12 cellular contexts compared by ENCODE assay signal in the genomic region with DNA sequence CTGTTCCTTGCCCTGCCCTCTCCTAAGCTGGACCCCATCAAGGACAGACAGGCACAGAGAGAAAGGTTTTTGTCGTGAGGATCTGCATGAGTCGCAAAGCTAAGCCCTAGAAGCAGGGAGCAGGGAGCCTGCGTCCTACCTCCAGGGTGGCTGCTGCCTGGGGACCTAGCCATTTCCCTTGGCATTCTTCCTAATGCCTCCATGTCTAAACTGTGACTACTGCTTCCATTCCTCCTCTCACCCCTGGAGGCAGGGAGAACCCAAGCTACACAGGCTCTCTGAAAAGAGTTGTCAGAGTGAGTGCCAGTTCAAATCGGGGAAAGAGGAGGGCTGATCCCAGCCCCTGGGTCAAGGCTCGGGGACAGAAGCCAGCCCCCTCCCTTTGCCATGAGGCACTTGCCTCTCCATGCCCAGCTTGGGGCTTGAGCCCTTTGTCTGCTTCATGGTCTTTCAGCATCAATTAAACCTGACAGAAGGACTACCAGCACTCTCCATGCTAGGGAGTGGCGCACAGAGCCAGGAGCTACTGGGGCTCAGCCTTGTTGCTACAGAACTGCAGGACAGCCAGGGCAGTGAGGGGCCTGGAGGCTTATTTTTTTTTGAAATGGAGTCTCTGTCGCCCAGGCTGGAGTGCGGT. TPM values are rescaled to one million over a fixed set of nuclear protein-coding genes. Genes with fewer than 3 reads are reported as not detected.
DNase-seq lines count a peak whose midpoint lies in the region; ATAC-seq, FAIRE-seq and TF ChIP-seq lines count a peak whose summit lies in the region.
"Had no signal": no experiment of that assay in that cellular context is flagged by ENCODE, and none has a peak within 500 bp of the region (broad histone marks: within the 10 kb centered on the region; RNA-seq: fewer than 3 reads in every experiment).

No MANE protein-coding gene starts in this region.

- H3K9me3 ChIP-seq in BLaER1: no peaks in the 10 kb centered on the region
- H3K9me3 ChIP-seq in keratinocyte (ENCODE audit: control insufficient read depth, low read depth, low read length): no peaks in the 10 kb centered on the region
- H3K9me3 ChIP-seq: SJSA1 had no signal

- H3K4me3 ChIP-seq in BLaER1 (no peak overlapping the region), keratinocyte (ENCODE audit: control insufficient read depth in 2 of 3, extremely low read depth in 1 of 3, insufficient read depth in 2 of 3, low read depth in 1 of 3, low read length in 3 of 3) (peak overlapping the region in 1 of 3 experiments; percentile 30)
- H3K4me3 ChIP-seq: cardiac muscle cell, SJSA1 had no signal

- H3K4me1 ChIP-seq in BLaER1 (peaks cover 88% of the 10 kb centered on the region), keratinocyte (ENCODE audit: control insufficient read depth, extremely low read depth, insufficient read depth, low read length) (peaks cover 74% of the 10 kb centered on the region)

- peaks cover 2% of the 10 kb centered on the region for H3K9me1 ChIP-seq in keratinocyte (ENCODE audit: control insufficient read depth, extremely low read depth, insufficient read depth, low read length)

- peaks cover 53% of the 10 kb centered on the region; the same call in 1 of the 2 replicates for H4K20me1 ChIP-seq in BLaER1
- no peaks in the 10 kb centered on the region for H4K20me1 ChIP-seq in keratinocyte (ENCODE audit: control insufficient read depth, extremely low read depth, insufficient read depth, low read length)

- peaks cover 49% of the 10 kb centered on the region for H3K4me1 Mint-ChIP-seq in HFFc6 (ENCODE audit: low read depth)
- H3K4me1 Mint-ChIP-seq in activated T-helper 17 cell treated with anti-CD3 and anti-CD28 coated beads, Interleukin-2, amount 50 U/mL, for 72 hours: peaks cover 17% of the 10 kb centered on the region

- H3K36me3 Mint-ChIP-seq in HFFc6 (ENCODE audit: low read depth): no peaks in the 10 kb centered on the region
- H3K36me3 Mint-ChIP-seq in activated T-helper 17 cell treated with anti-CD3 and anti-CD28 coated beads, Interleukin-2, amount 50 U/mL, for 72 hours (ENCODE audit: low read depth): peaks cover 23% of the 10 kb centered on the region

- no peaks in the 10 kb centered on the region for H3K79me2 ChIP-seq in keratinocyte (ENCODE audit: control insufficient read depth, insufficient read depth, low read length)

- peak; percentile 38 for DNase-seq in HFFc6
- DNase-seq in keratinocyte (ENCODE audit: low read depth, low spot score): no peak
- DNase-seq in midbrain (lab: John Stamatoyannopoulos, UW): no peak
- no peak for DNase-seq in activated CD4-positive, alpha-beta T cell treated with anti-CD3 and anti-CD28 coated beads for 4 hours

- H3K27ac ChIP-seq in BLaER1: peak overlapping the region; percentile 20; the same call in 1 of the 2 replicates
- H3K27ac ChIP-seq in keratinocyte (ENCODE audit: control insufficient read depth, insufficient read depth, low read length): peak overlapping the region; percentile 32
- H3K27ac ChIP-seq: cardiac muscle cell, SJSA1 had no signal

- H3K4me2 ChIP-seq in BLaER1 (peak overlapping the region; percentile 99), keratinocyte (ENCODE audit: control insufficient read depth, extremely low read depth, insufficient read depth, low read depth, low read length) (peak overlapping the region; percentile 52)

- FAIRE-seq in keratinocyte (lab: Jason Lieb, UNC): no peak

- H2AFZ ChIP-seq in keratinocyte (ENCODE audit: control insufficient read depth, low read length): no peak overlapping the region

- H3K9ac ChIP-seq in BLaER1: 0 out of 2 replicates have a peak overlapping the region, but pooled peaks have one; percentile 80
- H3K9ac ChIP-seq in keratinocyte (ENCODE audit: control insufficient read depth, extremely low read depth, insufficient read depth, low read length): peak overlapping the region; percentile 39

- H3K27me3 ChIP-seq in BLaER1: peaks cover 7% of the 10 kb centered on the region; the same call in 1 of the 2 replicates
- H3K27me3 ChIP-seq in keratinocyte (ENCODE audit: control insufficient read depth, extremely low read depth, insufficient read depth, low read length): no peaks in the 10 kb centered on the region
- H3K27me3 ChIP-seq: cardiac muscle cell, SJSA1 had no signal

- peak overlapping the region; percentile 67 for H3K27ac Mint-ChIP-seq in HFFc6
- H3K27ac Mint-ChIP-seq in activated T-helper 17 cell treated with anti-CD3 and anti-CD28 coated beads, Interleukin-2, amount 50 U/mL, for 72 hours: peak overlapping the region; percentile 74

- no peak for ATAC-seq in activated T-helper 17 cell treated with anti-CD3 and anti-CD28 coated beads, Interleukin-2, amount 50 U/mL, for 72 hours (replicated peaks)
- ATAC-seq in HG03469 (IDR thresholded peaks at IDR 0.05; ENCODE audit: unreplicated experiment): no peak
- ATAC-seq in GM19324 (IDR thresholded peaks at IDR 0.05; ENCODE audit: low FRiP score, unreplicated experiment): no peak
- ATAC-seq: left colon had no signal

- no peaks in the 10 kb centered on the region for H3K9me3 Mint-ChIP-seq in HFFc6
- no peaks in the 10 kb centered on the region for H3K9me3 Mint-ChIP-seq in activated T-helper 17 cell treated with anti-CD3 and anti-CD28 coated beads, Interleukin-2, amount 50 U/mL, for 72 hours
- H3K9me3 Mint-ChIP-seq: CD14-positive monocyte had no signal

- dilution Hi-C loops in keratinocyte (cut with MboI; ENCODE audit: extremely low pct_ligation_motif_present, low sequenced_read_pairs): no loop called here

- TF ChIP-seq CTCF in HFFc6 (IDR thresholded peaks at IDR 0.05): no peak
- TF ChIP-seq CTCF in keratinocyte (optimal IDR thresholded peaks at IDR 0.05 in 1 of 3, IDR thresholded peaks at IDR 0.05 in 1 of 3, conservative IDR thresholded peaks at IDR 0.05 in 1 of 3; ENCODE audit: extremely low read depth in 1 of 3, insufficient read depth in 2 of 3, low read length in 3 of 3): no peak

- H3K27me3 Mint-ChIP-seq in HFFc6 (ENCODE audit: insufficient read depth): peaks cover 3% of the 10 kb centered on the region
- no peaks in the 10 kb centered on the region for H3K27me3 Mint-ChIP-seq in activated T-helper 17 cell treated with anti-CD3 and anti-CD28 coated beads, Interleukin-2, amount 50 U/mL, for 72 hours

- H3K36me3 ChIP-seq in BLaER1 (0 out of 2 replicates have a peak, but pooled peaks cover 11% of the 10 kb centered on the region), keratinocyte (ENCODE audit: control insufficient read depth in 2 of 2, extremely low read depth in 1 of 2, insufficient read depth in 2 of 2, low read length in 2 of 2) (peaks cover 4% of the 10 kb centered on the region in 2 experiments)
- H3K36me3 ChIP-seq: cardiac muscle cell had no signal

- no peak overlapping the region for H3K4me3 Mint-ChIP-seq in HFFc6
- peak overlapping the region; percentile 79 for H3K4me3 Mint-ChIP-seq in activated T-helper 17 cell treated with anti-CD3 and anti-CD28 coated beads, Interleukin-2, amount 50 U/mL, for 72 hours

RNA-seq across cellular contexts. Expression of gene GCHFR, which starts 2.4 kb away (rescaled TPM):
- 1 to 10 TPM; 1.6 to 3.1 (median 2.7) TPM for total RNA-seq in HFFc6 (2021; fragmentation: NEBNext Ultra II Directional; extraction: Animal tissue kit (Norgen Biotek cat#: 25700))
- total RNA-seq in activated T-helper 17 cell treated with anti-CD3 and anti-CD28 coated beads, Interleukin-2, amount 50 U/mL, for 72 hours: 10 to 100 TPM; 46.1 to 50.4 TPM
- 1.6 to 3.1 TPM (median 2.7 TPM) in 3 replicates for polyA plus RNA-seq in keratinocyte
- polyA plus RNA-seq in keratinocyte (2011; ENCODE audit: low read depth): 1.4 TPM
- polyA plus RNA-seq in keratinocyte (2011; cell fraction: cytosol; rRNA removed): 0.86 and 2.8 TPM in 2 replicates
- polyA plus RNA-seq in keratinocyte (2011; cell fraction: nucleus; rRNA removed): 0.60 and 0.92 TPM in 2 replicates
- 4.1 and 4.7 TPM in 2 replicates for polyA plus RNA-seq in keratinocyte (2012; ENCODE audit: low replicate concordance)
- 1.1 to 5.1 TPM in 2 of 3 replicates, not detected in the other for polyA minus RNA-seq in keratinocyte
- 13.0 TPM for polyA minus RNA-seq in keratinocyte (2011; cell fraction: cytosol; rRNA and poly(A)+ RNA removed)
- polyA minus RNA-seq in keratinocyte (2011; cell fraction: nucleus; rRNA and poly(A)+ RNA removed): 0.74 and 1.5 TPM in 2 replicates

RNA-seq across cellular contexts. Expression of gene C15orf62, which starts 3.5 kb away (rescaled TPM):
- under 1 TPM in 2 of 6 experiments, not detected in 4; 0.14 to 0.20 TPM for total RNA-seq in HFFc6 (2021; fragmentation: NEBNext Ultra II Directional; extraction: Animal tissue kit (Norgen Biotek cat#: 25700))
- total RNA-seq in activated T-helper 17 cell treated with anti-CD3 and anti-CD28 coated beads, Interleukin-2, amount 50 U/mL, for 72 hours: 1 to 10 TPM; 2.4 to 2.7 TPM
- 0.09 to 0.15 TPM (median 0.14 TPM) in 3 replicates for polyA plus RNA-seq in keratinocyte
- polyA plus RNA-seq in keratinocyte (2011; ENCODE audit: low read depth): 1.9 TPM
- 0.05 and 0.09 TPM in 2 replicates for polyA plus RNA-seq in keratinocyte (2011; cell fraction: cytosol; rRNA removed)
- polyA plus RNA-seq in keratinocyte (2011; cell fraction: nucleus; rRNA removed): 0.11 and 0.25 TPM in 2 replicates
- 0.42 and 5.3 TPM in 2 replicates for polyA plus RNA-seq in keratinocyte (2012; ENCODE audit: low replicate concordance)
- not detected in 3 replicates for polyA minus RNA-seq in keratinocyte
- polyA minus RNA-seq in keratinocyte (2011; cell fraction: cytosol; rRNA and poly(A)+ RNA removed): not detected
- 0.21 TPM in 1 of 2 replicates, not detected in the other for polyA minus RNA-seq in keratinocyte (2011; cell fraction: nucleus; rRNA and poly(A)+ RNA removed)

RNA-seq across cellular contexts. Expression of gene RMDN3, which starts 11.3 kb away (rescaled TPM):
- 10 to 100 TPM; 32.6 to 43.2 (median 35.6) TPM for total RNA-seq in HFFc6 (2021; fragmentation: NEBNext Ultra II Directional; extraction: Animal tissue kit (Norgen Biotek cat#: 25700))
- total RNA-seq in activated T-helper 17 cell treated with anti-CD3 and anti-CD28 coated beads, Interleukin-2, amount 50 U/mL, for 72 hours: 10 to 100 TPM; 18.4 to 30.9 TPM
- 22.2 to 23.0 TPM (median 22.2 TPM) in 3 replicates for polyA plus RNA-seq in keratinocyte
- polyA plus RNA-seq in keratinocyte (2011; ENCODE audit: low read depth): 28.4 TPM
- 16.8 and 18.4 TPM in 2 replicates for polyA plus RNA-seq in keratinocyte (2011; cell fraction: cytosol; rRNA removed)
- 46.3 and 51.4 TPM in 2 replicates for polyA plus RNA-seq in keratinocyte (2011; cell fraction: nucleus; rRNA removed)
- polyA plus RNA-seq in keratinocyte (2012; ENCODE audit: low replicate concordance): 22.8 and 24.5 TPM in 2 replicates
- polyA minus RNA-seq in keratinocyte: 9.7 to 20.6 TPM (median 13.9 TPM) in 3 replicates
- polyA minus RNA-seq in keratinocyte (2011; cell fraction: cytosol; rRNA and poly(A)+ RNA removed): 21.9 TPM
- polyA minus RNA-seq in keratinocyte (2011; cell fraction: nucleus; rRNA and poly(A)+ RNA removed): 16.2 and 19.2 TPM in 2 replicates

RNA-seq across cellular contexts. Expression of gene ZFYVE19, which starts 40.6 kb away (rescaled TPM):
- 10 to 100 TPM; 10.7 to 13.5 (median 12.1) TPM for total RNA-seq in HFFc6 (2021; fragmentation: NEBNext Ultra II Directional; extraction: Animal tissue kit (Norgen Biotek cat#: 25700))
- 10 to 100 TPM; 35.9 to 38.7 TPM for total RNA-seq in activated T-helper 17 cell treated with anti-CD3 and anti-CD28 coated beads, Interleukin-2, amount 50 U/mL, for 72 hours
- polyA plus RNA-seq in keratinocyte: 19.0 to 26.2 TPM (median 24.5 TPM) in 3 replicates
- polyA plus RNA-seq in keratinocyte (2011; ENCODE audit: low read depth): 15.2 TPM
- 17.0 and 20.2 TPM in 2 replicates for polyA plus RNA-seq in keratinocyte (2011; cell fraction: cytosol; rRNA removed)
- 57.4 and 64.0 TPM in 2 replicates for polyA plus RNA-seq in keratinocyte (2011; cell fraction: nucleus; rRNA removed)
- 14.6 and 15.8 TPM in 2 replicates for polyA plus RNA-seq in keratinocyte (2012; ENCODE audit: low replicate concordance)
- 16.5 to 25.4 TPM (median 21.4 TPM) in 3 replicates for polyA minus RNA-seq in keratinocyte
- polyA minus RNA-seq in keratinocyte (2011; cell fraction: cytosol; rRNA and poly(A)+ RNA removed): 17.8 TPM
- polyA minus RNA-seq in keratinocyte (2011; cell fraction: nucleus; rRNA and poly(A)+ RNA removed): 8.5 and 9.8 TPM in 2 replicates

RNA-seq across cellular contexts. Expression of gene DNAJC17, which starts 41.0 kb away (rescaled TPM):
- 10 to 100 TPM; 25.9 to 39.9 (median 29.6) TPM for total RNA-seq in HFFc6 (2021; fragmentation: NEBNext Ultra II Directional; extraction: Animal tissue kit (Norgen Biotek cat#: 25700))
- total RNA-seq in activated T-helper 17 cell treated with anti-CD3 and anti-CD28 coated beads, Interleukin-2, amount 50 U/mL, for 72 hours: 10 to 100 TPM; 30.3 to 34.3 TPM
- 27.0 to 55.9 TPM (median 35.3 TPM) in 3 replicates for polyA plus RNA-seq in keratinocyte
- polyA plus RNA-seq in keratinocyte (2011; ENCODE audit: low read depth): 23.6 TPM
- polyA plus RNA-seq in keratinocyte (2011; cell fraction: cytosol; rRNA removed): 30.6 and 31.7 TPM in 2 replicates
- polyA plus RNA-seq in keratinocyte (2011; cell fraction: nucleus; rRNA removed): 65.7 and 71.0 TPM in 2 replicates
- polyA plus RNA-seq in keratinocyte (2012; ENCODE audit: low replicate concordance): 23.2 and 38.5 TPM in 2 replicates
- 10.5 to 21.2 TPM (median 19.7 TPM) in 3 replicates for polyA minus RNA-seq in keratinocyte
- polyA minus RNA-seq in keratinocyte (2011; cell fraction: cytosol; rRNA and poly(A)+ RNA removed): 13.8 TPM
- polyA minus RNA-seq in keratinocyte (2011; cell fraction: nucleus; rRNA and poly(A)+ RNA removed): 8.0 and 8.5 TPM in 2 replicates

Comparison
In these comparisons a context has a peak if more than half of its experiments do, and no peak if none do; other contexts are left out.
1. RNA of gene GCHFR, which starts 2.4 kb away (total RNA-seq): 46.1 to 50.4 TPM in activated T-helper 17 cell treated with anti-CD3 and anti-CD28 coated beads, Interleukin-2, amount 50 U/mL, for 72 hours; 1.6 to 3.1 TPM in HFFc6; every median in the first group is over 10 times any median in the second.